In genomic region chr4:176792348-176793059, GRCh38 we compare ENCODE assay signal across 9 cellular contexts. TPM values are rescaled to one million over a fixed set of nuclear protein-coding genes. Genes with fewer than 3 reads are reported as not detected.
DNase-seq lines count a peak whose midpoint lies in the region; ATAC-seq and TF ChIP-seq lines count a peak whose summit lies in the region.
"Had no signal": no experiment of that assay in that cellular context is flagged by ENCODE, and none has a peak within 500 bp of the region (broad histone marks: within the 10 kb centered on the region; RNA-seq: fewer than 3 reads in every experiment).

Gene VEGFC, minus strand, starts transcription at chr4:176792922. Its CDS starts 611 bp downstream, at chr4:176792311.

- peak; percentile 91 for ATAC-seq in activated CD4-positive, alpha-beta T cell treated with anti-CD3 and anti-CD28 coated beads for 36 hours
- peak; percentile 96 for ATAC-seq in Right ventricle myocardium superior (ENCODE audit: poor library complexity)

- intact Hi-C loops in activated CD4-positive, alpha-beta T cell treated with anti-CD3 and anti-CD28 coated beads for 36 hours (cut with DNase I, micrococcal nuclease): loop anchor here in 1 of 2 experiments (5.0 kb wide), 1 partner anchor 415 kb away; no protein-coding TSS in a partner anchor
- intact Hi-C loops in Right ventricle myocardium superior (cut with DNase I): loop anchor here (5.0 kb wide), 2 partner anchors 225 to 255 kb away; no protein-coding TSS in a partner anchor

- no peaks in the 10 kb centered on the region for H3K9me3 Mint-ChIP-seq in activated CD4-positive, alpha-beta T cell treated with anti-CD3 and anti-CD28 coated beads for 36 hours (ENCODE audit: low read depth)
- peaks cover 3% of the 10 kb centered on the region for H3K9me3 Mint-ChIP-seq in activated naive CD8-positive, alpha-beta T cell treated with anti-CD3 and anti-CD28 coated beads for 36 hours
- no peaks in the 10 kb centered on the region for H3K9me3 Mint-ChIP-seq in osteocyte (ENCODE audit: unreplicated experiment)

- POLR2A ChIA-PET in activated CD4-positive, alpha-beta T cell treated with anti-CD3 and anti-CD28 coated beads for 36 hours (lab: Charles Lee): no interaction called here
- POLR2A ChIA-PET in HEK293T (lab: Yijun Ruan, JAX): interaction anchor here (0.9 to 1.1 kb wide), 3 partner anchors 11 to 650 kb away, joined by 3 to 4 read pairs (median 3); partner anchors contain the start of gene AGA

- no peaks in the 10 kb centered on the region for H3K36me3 Mint-ChIP-seq in activated CD4-positive, alpha-beta T cell treated with anti-CD3 and anti-CD28 coated beads for 36 hours (ENCODE audit: low read depth)
- no peaks in the 10 kb centered on the region for H3K36me3 Mint-ChIP-seq in activated naive CD8-positive, alpha-beta T cell treated with anti-CD3 and anti-CD28 coated beads for 36 hours
- H3K36me3 Mint-ChIP-seq in osteocyte (ENCODE audit: unreplicated experiment): no peaks in the 10 kb centered on the region

- H3K4me1 Mint-ChIP-seq in activated CD4-positive, alpha-beta T cell treated with anti-CD3 and anti-CD28 coated beads for 36 hours: peaks cover 3% of the 10 kb centered on the region
- peaks cover 3% of the 10 kb centered on the region for H3K4me1 Mint-ChIP-seq in activated naive CD8-positive, alpha-beta T cell treated with anti-CD3 and anti-CD28 coated beads for 36 hours
- peaks cover 53% of the 10 kb centered on the region for H3K4me1 Mint-ChIP-seq in osteocyte (ENCODE audit: unreplicated experiment)
- H3K4me1 Mint-ChIP-seq: natural killer cell had no signal

- DNase-seq in activated CD4-positive, alpha-beta T cell treated with anti-CD3 and anti-CD28 coated beads for 36 hours: peak; percentile 58
- DNase-seq in activated CD4-positive, alpha-beta T cell treated with anti-CD3 and anti-CD28 coated beads, Interleukin-2, amount 50 U/mL, for 4 hours: no peak
- DNase-seq in HEK293T (ENCODE audit: extremely low spot score) (peak; percentile 69), NCI-H1048 (lab: John Stamatoyannopoulos, UW) (peak; percentile 47), Right ventricle myocardium superior (peak; percentile 76), osteocyte (ENCODE audit: extremely low spot score, unreplicated experiment) (peak; percentile 89)
- DNase-seq in activated naive CD8-positive, alpha-beta T cell treated with anti-CD3 and anti-CD28 coated beads for 36 hours: peak; percentile 39
- no peak for DNase-seq in stimulated activated naive CD4-positive, alpha-beta T cell (lab: John Stamatoyannopoulos, UW)
- DNase-seq: natural killer cell had no signal

- no peak within 1 kb of the TSS for H3K4me3 Mint-ChIP-seq in activated CD4-positive, alpha-beta T cell treated with anti-CD3 and anti-CD28 coated beads for 36 hours
- no peak within 1 kb of the TSS for H3K4me3 Mint-ChIP-seq in activated naive CD8-positive, alpha-beta T cell treated with anti-CD3 and anti-CD28 coated beads for 36 hours
- H3K4me3 Mint-ChIP-seq in osteocyte (ENCODE audit: unreplicated experiment): peak within 1 kb of the TSS; percentile 84
- H3K4me3 Mint-ChIP-seq: natural killer cell had no signal

- peak; percentile 42 for TF ChIP-seq CTCF in osteocyte (IDR thresholded peaks at IDR 0.05)

- peaks cover 34% of the 10 kb centered on the region for H3K27me3 Mint-ChIP-seq in activated CD4-positive, alpha-beta T cell treated with anti-CD3 and anti-CD28 coated beads for 36 hours
- peaks cover 59% of the 10 kb centered on the region for H3K27me3 Mint-ChIP-seq in activated naive CD8-positive, alpha-beta T cell treated with anti-CD3 and anti-CD28 coated beads for 36 hours
- H3K27me3 Mint-ChIP-seq in osteocyte (ENCODE audit: unreplicated experiment): no peaks in the 10 kb centered on the region

- no peak within 1 kb of the TSS for H3K27ac Mint-ChIP-seq in activated CD4-positive, alpha-beta T cell treated with anti-CD3 and anti-CD28 coated beads for 36 hours
- no peak within 1 kb of the TSS for H3K27ac Mint-ChIP-seq in activated naive CD8-positive, alpha-beta T cell treated with anti-CD3 and anti-CD28 coated beads for 36 hours
- peak within 1 kb of the TSS; percentile 88 for H3K27ac Mint-ChIP-seq in osteocyte (ENCODE audit: unreplicated experiment)
- H3K27ac Mint-ChIP-seq: natural killer cell had no signal

- CTCF ChIA-PET in activated CD4-positive, alpha-beta T cell treated with anti-CD3 and anti-CD28 coated beads for 36 hours (lab: Charles Lee): interaction anchor here (0.6 kb wide), 1 partner anchor 80 kb away, joined by 3 read pairs; no protein-coding TSS in a partner anchor
- CTCF ChIA-PET in HEK293T (lab: Yijun Ruan, JAX): interaction anchor here (0.7 to 2.0 kb wide), 3 partner anchors 9 to 255 kb away, joined by 3 to 15 read pairs (median 4); no protein-coding TSS in a partner anchor

TF ChIP-seq in HEK293T, 16 proteins besides CTCF, POLR2A, EP300 and RAD21:
- TF ChIP-seq L3MBTL2 (conservative IDR thresholded peaks at IDR 0.05) (no peak), ELF4 (IDR thresholded peaks at IDR 0.05) (no peak), SP1 (IDR thresholded peaks at IDR 0.05) (no peak), PKNOX1 (IDR thresholded peaks at IDR 0.05) (peak; percentile 47; the same call in 1 of the 2 replicates), CTBP1 (IDR thresholded peaks at IDR 0.05; ENCODE audit: borderline replicate concordance) (no peak), SUZ12 (IDR thresholded peaks at IDR 0.05) (no peak), ZNF384 (IDR thresholded peaks at IDR 0.05) (no peak)

RNA-seq across cellular contexts. Expression of gene VEGFC, which starts in this region (rescaled TPM):
- total RNA-seq in activated CD4-positive, alpha-beta T cell treated with anti-CD3 and anti-CD28 coated beads for 36 hours: not detected
- not detected for total RNA-seq in activated naive CD8-positive, alpha-beta T cell treated with anti-CD3 and anti-CD28 coated beads for 36 hours
- total RNA-seq in Right ventricle myocardium superior (5.4 TPM), osteocyte (13.6 and 14.7 TPM in 2 replicates)
- total RNA-seq: natural killer cell had no signal

Comparison
In these comparisons a context has a peak if more than half of its experiments do, and no peak if none do; other contexts are left out.
1. Peak in DNase-seq and ATAC-seq in activated CD4-positive, alpha-beta T cell treated with anti-CD3 and anti-CD28 coated beads for 36 hours; RNA of the gene not detected or under 1 TPM.
2. Peak in DNase-seq in activated naive CD8-positive, alpha-beta T cell treated with anti-CD3 and anti-CD28 coated beads for 36 hours; RNA of the gene not detected or under 1 TPM.
3. DNase-seq: peak in HEK293T (single experiment), NCI-H1048 (single experiment), Right ventricle myocardium superior (single experiment) and osteocyte (single experiment); none in activated CD4-positive, alpha-beta T cell treated with anti-CD3 and anti-CD28 coated beads, Interleukin-2, amount 50 U/mL, for 4 hours (0 of 2) and stimulated activated naive CD4-positive, alpha-beta T cell (0 of 6).